33 cellular contexts compared by ENCODE assay signal in the genomic region with DNA sequence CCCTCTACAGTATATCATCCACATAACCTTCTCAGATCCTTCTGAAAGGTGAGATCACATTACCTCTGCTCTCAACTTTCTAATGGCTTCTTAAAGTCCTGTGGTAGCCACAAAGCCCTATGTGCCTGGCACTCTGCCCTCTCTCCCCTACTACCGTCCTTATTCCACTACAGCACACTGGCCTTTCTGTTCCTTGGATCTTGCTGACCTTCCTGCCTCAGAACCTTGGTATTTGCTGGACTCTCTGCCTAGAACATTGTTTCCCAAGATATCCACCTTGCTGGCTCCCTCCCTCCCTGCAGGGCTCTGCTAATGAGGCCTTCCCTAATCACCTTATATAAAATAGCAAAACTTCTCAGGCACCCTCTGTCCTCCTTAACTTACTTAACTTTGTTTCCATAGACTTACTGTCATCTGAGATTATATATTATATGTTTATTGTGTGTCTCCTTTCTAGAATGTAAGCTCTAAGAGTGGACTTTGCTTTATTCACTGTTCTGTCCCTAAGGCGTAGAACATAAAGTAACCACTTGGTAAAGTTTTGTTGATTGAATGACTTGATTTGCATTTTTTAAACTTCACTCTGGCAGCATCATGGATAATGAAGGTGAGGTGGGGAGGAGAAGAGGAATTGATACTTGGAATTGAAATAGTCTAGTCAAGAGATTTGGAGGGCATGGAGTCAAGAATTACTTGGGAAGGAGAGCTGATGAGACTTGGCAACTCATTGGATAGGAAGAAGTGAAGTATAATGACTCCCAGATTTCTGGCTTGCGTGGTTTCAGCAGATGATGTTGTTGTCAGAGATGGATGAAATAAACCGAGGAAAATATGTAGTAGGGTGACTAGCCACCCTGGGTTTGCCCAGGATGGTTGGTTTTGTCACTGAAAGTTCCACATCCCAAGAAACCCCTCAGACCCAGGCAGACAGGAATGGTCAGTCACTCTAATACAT.
"Had no signal": no experiment of that assay in that cellular context is flagged by ENCODE, and none has a peak within 500 bp of the region (broad histone marks: within the 10 kb centered on the region; RNA-seq: fewer than 3 reads in every experiment).

No MANE protein-coding gene starts in this region.

- H3K27ac ChIP-seq: brain microvascular endothelial cell, coronary artery, dorsolateral prefrontal cortex, foreskin keratinocyte, gastrocnemius medialis, WERI-Rb-1 had no signal

- H3K9me3 ChIP-seq: gastrocnemius medialis had no signal

- H3K27ac Mint-ChIP-seq: activated B cell treated with CpG ODN at 0.5 μM for 24 hours; activated CD8-positive, alpha-beta memory T cell treated with anti-CD3 and anti-CD28 coated beads, Interleukin-2, amount 10 ng/mL, durations not matched to agents 7 days and 5 days; activated CD8-positive, alpha-beta T cell treated with anti-CD3 and anti-CD28 coated beads, Interleukin-2, amount 10 ng/mL, durations not matched to agents 7 days and 5 days; activated naive CD8-positive, alpha-beta T cell; activated T-cell treated with anti-CD3 and anti-CD28 coated beads, Interleukin-2, amount 50 U/mL, for 24 hours; activated T-helper 17 cell treated with anti-CD3 and anti-CD28 coated beads, Interleukin-2, amount 50 U/mL, for 72 hours; dendritic cell treated with granulocyte-macrophage colony-stimulating factor and Interleukin-4, amounts not matched to agents 40 ng/mL and 50 ng/mL, for 4 days; endodermal cell; T-helper 17 cell; T-helper 2 cell treated with Interferon-gamma antibody and Interleukin-4, amounts not matched to agents 5 μg/mL and 100 μg/mL, for 36 hours had no signal

- DNase-seq: activated B cell treated with CpG ODN at 0.5 μM for 24 hours; activated CD4-positive, alpha-beta T cell treated with anti-CD3 and anti-CD28 coated beads for 48 hours; activated CD4-positive, alpha-beta T cell treated with anti-CD3 and anti-CD28 coated beads, Interleukin-2, amount 50 U/mL, for 1 hour; activated CD4-positive, alpha-beta T cell treated with anti-CD3 and anti-CD28 coated beads, Interleukin-2, amount 50 U/mL, for 48 hours; activated CD8-positive, alpha-beta memory T cell treated with anti-CD3 and anti-CD28 coated beads, Interleukin-2, amount 10 ng/mL, durations not matched to agents 7 days and 5 days; activated CD8-positive, alpha-beta memory T cell treated with anti-CD3 and anti-CD28 coated beads, Interleukin-2, amount 50 U/mL, for 4 hours; activated CD8-positive, alpha-beta T cell treated with anti-CD3 and anti-CD28 coated beads, Interleukin-2, amount 10 ng/mL, durations not matched to agents 7 days and 5 days; activated effector memory CD4-positive, alpha-beta T cell treated with Interleukin-2 at 50 U/mL for 16 hours; activated gamma-delta T cell treated with Interleukin-2 at 50 U/mL for 16 hours; activated naive CD4-positive, alpha-beta T cell treated with anti-CD3 and anti-CD28 coated beads, Interleukin-2, amount 50 U/mL, for 16 hours; activated naive CD4-positive, alpha-beta T cell treated with Interleukin-2 at 50 U/mL for 16 hours; activated T-cell treated with anti-CD3 and anti-CD28 coated beads for 4 hours; activated T-cell treated with anti-CD3 and anti-CD28 coated beads, Interleukin-2, amount 50 U/mL, for 24 hours; amniotic stem cell; anterior cingulate cortex; brain microvascular endothelial cell; dorsolateral prefrontal cortex; effector memory CD4-positive, alpha-beta T cell; endodermal cell; foreskin keratinocyte; gastrocnemius medialis; T-helper 1 cell; T-helper 17 cell; T1000; WERI-Rb-1 had no signal

- H3K4me1 Mint-ChIP-seq: activated CD8-positive, alpha-beta memory T cell treated with anti-CD3 and anti-CD28 coated beads, Interleukin-2, amount 10 ng/mL, durations not matched to agents 7 days and 5 days; activated T-helper 17 cell treated with anti-CD3 and anti-CD28 coated beads, Interleukin-2, amount 50 U/mL, for 72 hours; central memory CD8-positive, alpha-beta T cell; endodermal cell had no signal

- H3K4me3 Mint-ChIP-seq: activated B cell treated with CpG ODN at 0.5 μM for 24 hours; activated CD8-positive, alpha-beta memory T cell treated with anti-CD3 and anti-CD28 coated beads, Interleukin-2, amount 10 ng/mL, durations not matched to agents 7 days and 5 days; activated CD8-positive, alpha-beta T cell treated with anti-CD3 and anti-CD28 coated beads, Interleukin-2, amount 10 ng/mL, durations not matched to agents 7 days and 5 days; activated naive CD8-positive, alpha-beta T cell; activated T-cell treated with anti-CD3 and anti-CD28 coated beads, Interleukin-2, amount 50 U/mL, for 24 hours; activated T-helper 17 cell treated with anti-CD3 and anti-CD28 coated beads, Interleukin-2, amount 50 U/mL, for 72 hours; central memory CD8-positive, alpha-beta T cell; dendritic cell treated with granulocyte-macrophage colony-stimulating factor and Interleukin-4, amounts not matched to agents 40 ng/mL and 50 ng/mL, for 4 days; endodermal cell; T-helper 17 cell; T-helper 2 cell treated with Interferon-gamma antibody and Interleukin-4, amounts not matched to agents 5 μg/mL and 100 μg/mL, for 36 hours had no signal

- H3K27me3 Mint-ChIP-seq: activated B cell treated with CpG ODN at 0.5 μM for 24 hours; activated CD8-positive, alpha-beta memory T cell treated with anti-CD3 and anti-CD28 coated beads, Interleukin-2, amount 10 ng/mL, durations not matched to agents 7 days and 5 days; activated naive CD8-positive, alpha-beta T cell; activated T-cell treated with anti-CD3 and anti-CD28 coated beads, Interleukin-2, amount 50 U/mL, for 24 hours; activated T-helper 17 cell treated with anti-CD3 and anti-CD28 coated beads, Interleukin-2, amount 50 U/mL, for 72 hours; central memory CD8-positive, alpha-beta T cell; dendritic cell treated with granulocyte-macrophage colony-stimulating factor and Interleukin-4, amounts not matched to agents 40 ng/mL and 50 ng/mL, for 4 days; T-helper 17 cell had no signal

- H3K27me3 ChIP-seq: brain microvascular endothelial cell, dorsolateral prefrontal cortex, foreskin keratinocyte, gastrocnemius medialis had no signal

- H3K9me3 Mint-ChIP-seq: activated B cell treated with CpG ODN at 0.5 μM for 24 hours; activated T-cell treated with anti-CD3 and anti-CD28 coated beads, Interleukin-2, amount 50 U/mL, for 24 hours; activated T-helper 17 cell treated with anti-CD3 and anti-CD28 coated beads, Interleukin-2, amount 50 U/mL, for 72 hours; central memory CD8-positive, alpha-beta T cell; dendritic cell treated with granulocyte-macrophage colony-stimulating factor and Interleukin-4, amounts not matched to agents 40 ng/mL and 50 ng/mL, for 4 days; endodermal cell; T-helper 2 cell treated with Interferon-gamma antibody and Interleukin-4, amounts not matched to agents 5 μg/mL and 100 μg/mL, for 36 hours had no signal

- H3K4me1 ChIP-seq: foreskin keratinocyte, gastrocnemius medialis had no signal

- ATAC-seq: activated CD4-positive, CD25-positive, alpha-beta regulatory T cell treated with anti-CD3 and anti-CD28 coated beads, Interleukin-2, amount 50 U/mL, for 24 hours; activated CD8-positive, alpha-beta memory T cell treated with anti-CD3 and anti-CD28 coated beads, Interleukin-2, amount 10 ng/mL, durations not matched to agents 7 days and 5 days; activated CD8-positive, alpha-beta T cell treated with anti-CD3 and anti-CD28 coated beads, Interleukin-2, amount 10 ng/mL, durations not matched to agents 7 days and 5 days; activated T-helper 17 cell treated with anti-CD3 and anti-CD28 coated beads, Interleukin-2, amount 50 U/mL, for 72 hours; esophagus mucosa; foreskin keratinocyte; gastrocnemius medialis; T-helper 17 cell had no signal

- H3K4me3 ChIP-seq: coronary artery, dorsolateral prefrontal cortex, gastrocnemius medialis had no signal

- H3K36me3 ChIP-seq: brain microvascular endothelial cell, gastrocnemius medialis had no signal
